1 cellular context compared by ENCODE assay signal in the genomic region with DNA sequence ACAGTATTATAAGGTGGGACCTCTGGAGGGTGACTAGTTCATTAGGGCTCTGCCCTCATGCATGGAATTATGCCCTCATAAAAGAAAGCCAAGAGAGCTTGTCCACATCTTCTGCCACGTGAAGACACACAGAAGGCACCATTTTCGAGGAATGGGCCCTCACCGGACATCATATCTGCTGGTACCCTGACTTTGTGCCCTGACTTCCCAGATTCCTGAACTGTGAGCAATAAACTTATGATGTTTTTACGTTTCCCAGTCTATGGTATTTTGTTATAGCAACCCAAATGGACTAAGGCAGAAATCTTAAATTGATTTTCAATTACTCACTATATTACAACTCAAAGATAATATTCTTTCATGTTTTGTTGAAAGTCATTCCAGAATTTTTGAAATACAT.
TF ChIP-seq lines count a peak whose summit lies in the region.

No MANE protein-coding gene starts in this region.

TF ChIP-seq in IMR-90, 13 proteins besides CTCF, POLR2A, EP300 and RAD21 (continued from another document):
- TF ChIP-seq, protein P1, sequence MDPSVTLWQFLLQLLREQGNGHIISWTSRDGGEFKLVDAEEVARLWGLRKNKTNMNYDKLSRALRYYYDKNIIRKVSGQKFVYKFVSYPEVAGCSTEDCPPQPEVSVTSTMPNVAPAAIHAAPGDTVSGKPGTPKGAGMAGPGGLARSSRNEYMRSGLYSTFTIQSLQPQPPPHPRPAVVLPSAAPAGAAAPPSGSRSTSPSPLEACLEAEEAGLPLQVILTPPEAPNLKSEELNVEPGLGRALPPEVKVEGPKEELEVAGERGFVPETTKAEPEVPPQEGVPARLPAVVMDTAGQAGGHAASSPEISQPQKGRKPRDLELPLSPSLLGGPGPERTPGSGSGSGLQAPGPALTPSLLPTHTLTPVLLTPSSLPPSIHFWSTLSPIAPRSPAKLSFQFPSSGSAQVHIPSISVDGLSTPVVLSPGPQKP (IDR thresholded peaks at IDR 0.05; ENCODE audit: borderline replicate concordance, low read depth, low read length), result no peak
